Comparison of ENCODE assay signal across 1 cellular context in genomic region chr20:45359406-45360148, GRCh38.
A peak's percentile ranks its signal among the peaks of the same experiment; 100 is the strongest.
TF ChIP-seq lines count a peak whose summit lies in the region.

No MANE protein-coding gene starts in this region.

TF ChIP-seq in HepG2, 621 proteins besides CTCF, POLR2A, EP300 and RAD21 (continued from another document and continues in another):
- TF ChIP-seq ZHX2 (IDR thresholded peaks at IDR 0.05; ENCODE audit: low read depth) (peak; percentile 23; the same call in 1 of the 2 replicates), ZHX2 (CRISPR knock-in tag; IDR thresholded peaks at IDR 0.05; ENCODE audit: borderline replicate concordance) (0 out of 2 replicates have a peak, but pooled peaks have one; percentile 82), ZFP36L2 (CRISPR knock-in tag; IDR thresholded peaks at IDR 0.05) (no peak), ZNF430 (CRISPR knock-in tag; IDR thresholded peaks at IDR 0.05) (peak; percentile 25; the same call in 1 of the 2 replicates), FOXK2 (IDR thresholded peaks at IDR 0.05) (no peak), ZNF816 (CRISPR knock-in tag; IDR thresholded peaks at IDR 0.05; ENCODE audit: borderline replicate concordance) (no peak), ZBTB40 (IDR thresholded peaks at IDR 0.05) (no peak), ZBTB40 (CRISPR knock-in tag; IDR thresholded peaks at IDR 0.05) (no peak), TBX2 (CRISPR knock-in tag; IDR thresholded peaks at IDR 0.05; ENCODE audit: borderline replicate concordance) (peak; percentile 61; the same call in 1 of the 2 replicates), ZNF547 (CRISPR knock-in tag; IDR thresholded peaks at IDR 0.05) (no peak; the same call in 1 of the 2 replicates), KAT7 (CRISPR knock-in tag; IDR thresholded peaks at IDR 0.05; ENCODE audit: borderline replicate concordance) (no peak), ZNF672 (CRISPR knock-in tag; IDR thresholded peaks at IDR 0.05) (no peak), PAF1 (CRISPR knock-in tag; IDR thresholded peaks at IDR 0.05) (no peak), TFDP1 (CRISPR knock-in tag; IDR thresholded peaks at IDR 0.05; ENCODE audit: borderline replicate concordance) (no peak; the same call in 1 of the 2 replicates), NFIC (IDR thresholded peaks at IDR 0.05; ENCODE audit: low read length) (peak; percentile 69; the same call in 1 of the 2 replicates), ERF (CRISPR knock-in tag; IDR thresholded peaks at IDR 0.05) (no peak), GMEB1 (CRISPR knock-in tag; IDR thresholded peaks at IDR 0.05; ENCODE audit: borderline replicate concordance) (0 out of 2 replicates have a peak, but pooled peaks have one; percentile 11), DZIP1 (CRISPR knock-in tag; IDR thresholded peaks at IDR 0.05) (no peak), NFE2 (CRISPR knock-in tag; IDR thresholded peaks at IDR 0.05) (no peak), ZNF564 (CRISPR knock-in tag; IDR thresholded peaks at IDR 0.05) (no peak), ZNF562 (CRISPR knock-in tag; IDR thresholded peaks at IDR 0.05; ENCODE audit: borderline replicate concordance) (no peak), ZNF274 (CRISPR knock-in tag; IDR thresholded peaks at IDR 0.05) (no peak), RFXANK (CRISPR knock-in tag; IDR thresholded peaks at IDR 0.05) (no peak; the same call in 1 of the 2 replicates), ISX (CRISPR knock-in tag; conservative IDR thresholded peaks at IDR 0.05) (no peak), ZNF343 (CRISPR knock-in tag; IDR thresholded peaks at IDR 0.05) (no peak), REPIN1 (CRISPR knock-in tag; IDR thresholded peaks at IDR 0.05; ENCODE audit: borderline replicate concordance, low read depth) (no peak), TBP (CRISPR knock-in tag; IDR thresholded peaks at IDR 0.05) (no peak), NFYB (CRISPR knock-in tag; IDR thresholded peaks at IDR 0.05) (no peak), TIGD3 (CRISPR knock-in tag; IDR thresholded peaks at IDR 0.05; ENCODE audit: borderline replicate concordance) (no peak), ZNF468 (CRISPR knock-in tag; IDR thresholded peaks at IDR 0.05) (no peak), KMT2B (CRISPR knock-in tag; IDR thresholded peaks at IDR 0.05) (no peak), XBP1 (CRISPR knock-in tag; IDR thresholded peaks at IDR 0.05) (no peak), ZFP62 (CRISPR knock-in tag; IDR thresholded peaks at IDR 0.05) (no peak), ESRRA (CRISPR knock-in tag; IDR thresholded peaks at IDR 0.05; ENCODE audit: low read depth) (peak; percentile 9; the same call in 1 of the 2 replicates), ZNF614 (CRISPR knock-in tag; IDR thresholded peaks at IDR 0.05; ENCODE audit: borderline replicate concordance) (no peak; the same call in 1 of the 2 replicates), HOXD1 (CRISPR knock-in tag; IDR thresholded peaks at IDR 0.05) (no peak), LCORL (IDR thresholded peaks at IDR 0.05) (no peak), LCORL (CRISPR knock-in tag; IDR thresholded peaks at IDR 0.05) (peak; percentile 74), ZNF3 (CRISPR knock-in tag; IDR thresholded peaks at IDR 0.05) (no peak), TOE1 (CRISPR knock-in tag; IDR thresholded peaks at IDR 0.05) (no peak), ZNF275 (CRISPR knock-in tag; IDR thresholded peaks at IDR 0.05; ENCODE audit: borderline replicate concordance) (no peak), ZNF776 (CRISPR knock-in tag; IDR thresholded peaks at IDR 0.05) (no peak)
